In the genomic region with DNA sequence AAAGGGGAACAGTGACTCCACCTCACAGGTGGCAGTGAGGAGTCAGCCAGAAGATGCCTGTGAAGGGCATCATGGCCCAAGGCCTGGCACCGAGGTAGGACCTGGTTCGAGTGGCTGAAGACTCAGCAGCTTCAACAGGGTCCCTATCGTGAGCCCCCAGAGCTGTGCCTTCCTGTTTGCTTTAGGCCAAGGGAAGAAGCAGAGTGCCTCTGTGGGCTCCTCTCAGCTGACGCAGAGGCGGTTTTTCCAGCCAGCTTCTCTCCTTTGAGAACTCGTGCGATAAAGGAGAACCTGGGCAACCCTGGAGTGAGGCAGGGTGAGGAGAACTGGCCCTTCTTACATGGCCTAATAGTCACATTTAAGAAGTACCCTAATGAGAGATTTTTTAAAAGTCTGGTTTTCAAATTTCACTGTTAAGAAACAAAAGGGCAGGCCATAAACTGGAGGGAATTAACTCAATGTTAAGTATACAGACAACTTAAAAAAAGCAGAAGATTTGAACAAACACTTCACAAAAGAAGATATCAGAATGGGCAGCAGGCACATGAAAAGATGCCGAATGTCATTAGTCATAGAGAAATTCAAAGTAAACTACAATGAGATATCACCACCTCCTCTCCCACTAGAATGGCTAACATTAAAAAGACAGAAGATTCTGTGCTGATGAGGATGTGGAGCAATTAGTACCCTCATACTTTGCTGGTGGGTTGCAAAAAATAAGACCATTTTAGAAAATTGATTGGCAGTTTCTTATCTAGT, we compare ENCODE assay signal across 12 cellular contexts. TPM values are rescaled to one million over a fixed set of nuclear protein-coding genes. Genes with fewer than 3 reads are reported as not detected.
DNase-seq lines count a peak whose midpoint lies in the region; ATAC-seq and TF ChIP-seq lines count a peak whose summit lies in the region.
"Had no signal": no experiment of that assay in that cellular context is flagged by ENCODE, and none has a peak within 500 bp of the region (broad histone marks: within the 10 kb centered on the region; RNA-seq: fewer than 3 reads in every experiment).

No MANE protein-coding gene starts in this region.

- no peaks in the 10 kb centered on the region for H3K79me1 ChIP-seq in mesenchymal stem cell (replicated peaks; ENCODE audit: low read length, poor library complexity, severe bottlenecking)

- no peak overlapping the region for H3K4ac ChIP-seq in mesenchymal stem cell (ENCODE audit: low read depth in 1 of 2, low read length in 2 of 2)

- H2BK15ac ChIP-seq in mesenchymal stem cell (ENCODE audit: low read depth, poor library complexity, severe bottlenecking), result no peak overlapping the region

- H2AK5ac ChIP-seq in mesenchymal stem cell (ENCODE audit: low read length, severe bottlenecking), result no peak overlapping the region

- H3K27me3 ChIP-seq in mesenchymal stem cell (ENCODE audit: control insufficient read depth in 1 of 2, insufficient read depth in 1 of 2, low read length in 2 of 2), result peaks cover 0 to 35% of the 10 kb centered on the region in 2 experiments
- H3K27me3 ChIP-seq in gastroesophageal sphincter, result peaks cover 43% of the 10 kb centered on the region

- H3K14ac ChIP-seq in mesenchymal stem cell (ENCODE audit: low read length in 2 of 2), result no peak overlapping the region

- no peaks in the 10 kb centered on the region for H3K36me3 ChIP-seq in mesenchymal stem cell (ENCODE audit: control insufficient read depth in 1 of 2, insufficient read depth in 2 of 2, low read depth in 1 of 2, low read length in 2 of 2)
- no peaks in the 10 kb centered on the region for H3K36me3 ChIP-seq in gastroesophageal sphincter

- peak; percentile 36 for DNase-seq in cardiac septum (ENCODE audit: low spot score)
- no peak for DNase-seq in Right ventricle myocardium inferior (ENCODE audit: missing footprints)
- DNase-seq in SW480 (ENCODE audit: low spot score), result peak; percentile 37
- peak; percentile 78 for DNase-seq in mesenteric fat pad (ENCODE audit: low spot score)
- DNase-seq in posterior vena cava (ENCODE audit: low spot score), result peak; percentile 59
- DNase-seq in NCI-H1105 treated with DMSO at 0.1 percent for 48 hours (lab: John Stamatoyannopoulos, UW), result no peak
- DNase-seq in mesenchymal stem cell, result no peak
- DNase-seq: CD8-positive, alpha-beta memory T cell; GF-D8 had no signal

- H3K4me2 ChIP-seq in mesenchymal stem cell (ENCODE audit: low read length, poor library complexity, severe bottlenecking), result no peak overlapping the region

- H4K8ac ChIP-seq in mesenchymal stem cell (ENCODE audit: low read length), result no peak overlapping the region

- H2BK5ac ChIP-seq in mesenchymal stem cell (ENCODE audit: low read depth, low read length, poor library complexity, severe bottlenecking), result no peak overlapping the region

- no peak overlapping the region for H3K4me3 ChIP-seq in mesenchymal stem cell (ENCODE audit: insufficient read depth in 1 of 2, low read depth in 1 of 2, low read length in 2 of 2)
- H3K4me3 ChIP-seq in gastroesophageal sphincter, result no peak overlapping the region

- WGBS in mesenchymal stem cell, result 93% methylated on average over 5 of the region's 8 CpGs
- WGBS in gastroesophageal sphincter (ENCODE audit: low coverage in 1 of 2), 2 donors, result 42 to 76% methylated on average over 1 to 3 of the region's 8 CpGs

- H2BK12ac ChIP-seq in mesenchymal stem cell (ENCODE audit: low read length in 2 of 2), result no peak overlapping the region

- H3K18ac ChIP-seq in mesenchymal stem cell (ENCODE audit: low read depth in 1 of 2, low read length in 2 of 2), result no peak overlapping the region

- no peak overlapping the region for H3K9ac ChIP-seq in mesenchymal stem cell (ENCODE audit: low read length)

- H3K4me1 ChIP-seq in mesenchymal stem cell (ENCODE audit: control insufficient read depth, insufficient read depth, low read depth, low read length) (peaks cover 12% of the 10 kb centered on the region), gastroesophageal sphincter (no peaks in the 10 kb centered on the region)

- TF ChIP-seq EP300 in gastroesophageal sphincter (IDR thresholded peaks at IDR 0.05), result no peak

- H4K91ac ChIP-seq in mesenchymal stem cell (ENCODE audit: low read length), result no peak overlapping the region

- intact Hi-C loops in cardiac septum (cut with DNase I) (no loop called here), Right ventricle myocardium inferior (cut with DNase I) (no loop called here), posterior vena cava (cut with DNase I) (loop anchor here in 1 of 2 donors (10.0 kb wide), 1 partner anchor 386 kb away; no protein-coding TSS in a partner anchor)

- no peak for ATAC-seq in Right ventricle myocardium inferior
- ATAC-seq in gastroesophageal sphincter, result no peak

- TF ChIP-seq POLR2A in gastroesophageal sphincter (IDR thresholded peaks at IDR 0.05), result no peak

- no peak for TF ChIP-seq CTCF in gastroesophageal sphincter (IDR thresholded peaks at IDR 0.05)

- no peak overlapping the region for H2BK120ac ChIP-seq in mesenchymal stem cell (ENCODE audit: low read depth, low read length)

- H2AFZ ChIP-seq in mesenchymal stem cell (ENCODE audit: low read depth, low read length), result no peak overlapping the region

- H3K9me3 ChIP-seq in mesenchymal stem cell (ENCODE audit: control insufficient read depth, low read length) (no peaks in the 10 kb centered on the region), gastroesophageal sphincter (no peaks in the 10 kb centered on the region)
- H3K9me3 ChIP-seq: Caco-2 had no signal

- no peak overlapping the region for H3K23ac ChIP-seq in mesenchymal stem cell (ENCODE audit: low read length in 2 of 2)

- H3K27ac ChIP-seq in mesenchymal stem cell (ENCODE audit: low read length, poor library complexity, severe bottlenecking) (no peak overlapping the region), gastroesophageal sphincter (no peak overlapping the region)
- H3K27ac ChIP-seq: 22Rv1 had no signal

RNA-seq across cellular contexts. Expression of gene MRPS22, which starts 23.1 kb away (rescaled TPM):
- 67.6 TPM for total RNA-seq in cardiac septum
- total RNA-seq in Right ventricle myocardium inferior, result 87.3 TPM
- 37.6 TPM for total RNA-seq in mesenteric fat pad
- 10 to 100 TPM; 30.3 to 34.6 TPM for total RNA-seq in posterior vena cava
- 47.0 TPM for polyA plus RNA-seq in mesenchymal stem cell (2013, experiment 1 of 2)
- polyA plus RNA-seq in mesenchymal stem cell (2013, experiment 2 of 2), result 48.0 TPM
- total RNA-seq in gastroesophageal sphincter, result 10 to 100 TPM; 52.6 to 68.8 (median 56.6) TPM

Comparison
In these comparisons a context has a peak if more than half of its experiments do, and no peak if none do; other contexts are left out.
1. DNase-seq: peak in cardiac septum (single experiment), SW480 (single experiment), mesenteric fat pad (single experiment) and posterior vena cava (single experiment); none in Right ventricle myocardium inferior (single experiment), NCI-H1105 treated with DMSO at 0.1 percent for 48 hours (single experiment) and mesenchymal stem cell (single experiment).